Comparison of ENCODE assay signal across 1 cellular context in genomic region chr9:135878528-135879236, GRCh38.
TF ChIP-seq lines count a peak whose summit lies in the region.

No MANE protein-coding gene starts in this region.

TF ChIP-seq in WTC11, 78 proteins besides CTCF, POLR2A, EP300 and RAD21 (continued from another document):
- TF ChIP-seq KAT7 (CRISPR knock-in tag; IDR thresholded peaks at IDR 0.05; ENCODE audit: borderline replicate concordance) (no peak), ZNF138 (CRISPR knock-in tag; conservative IDR thresholded peaks at IDR 0.05) (no peak), ZNF425 (CRISPR knock-in tag; conservative IDR thresholded peaks at IDR 0.05) (no peak), TCF7 (CRISPR knock-in tag; IDR thresholded peaks at IDR 0.05; ENCODE audit: low read depth) (no peak), FOXK1 (CRISPR knock-in tag; IDR thresholded peaks at IDR 0.05) (no peak), CBFB (CRISPR knock-in tag; IDR thresholded peaks at IDR 0.05; ENCODE audit: low read depth) (no peak), TP53 (CRISPR knock-in tag; IDR thresholded peaks at IDR 0.05) (no peak), IRF1 (CRISPR knock-in tag; IDR thresholded peaks at IDR 0.05) (no peak), CREB1 (CRISPR knock-in tag; IDR thresholded peaks at IDR 0.05) (no peak), PREB (CRISPR knock-in tag; IDR thresholded peaks at IDR 0.05; ENCODE audit: borderline replicate concordance) (no peak), GABPB1 (CRISPR knock-in tag; IDR thresholded peaks at IDR 0.05) (no peak), NR1H2 (CRISPR knock-in tag; IDR thresholded peaks at IDR 0.05) (no peak), NFYB (CRISPR knock-in tag; conservative IDR thresholded peaks at IDR 0.05; ENCODE audit: low read depth) (no peak)
